Comparison of ENCODE assay signal across 19 cellular contexts in the genomic region with DNA sequence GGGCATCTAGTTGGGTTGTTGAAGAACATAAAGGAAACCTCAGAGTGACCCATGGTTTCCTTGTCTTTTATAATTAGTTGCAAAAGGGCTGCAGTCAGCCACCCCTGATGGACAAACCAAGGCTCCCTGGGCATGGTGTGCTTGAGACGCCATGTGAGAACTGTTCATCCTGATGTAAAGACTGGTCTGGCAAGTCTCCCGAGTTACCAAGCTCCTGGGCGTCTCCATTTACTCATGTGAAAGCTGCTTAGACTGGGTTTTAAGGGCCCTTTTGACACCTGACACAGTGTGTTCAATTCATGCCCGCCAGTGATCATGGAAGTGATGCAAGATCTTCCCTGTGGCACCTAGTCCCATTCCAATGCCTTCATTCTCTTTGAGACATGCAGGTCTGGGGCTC. TPM values are rescaled to one million over a fixed set of nuclear protein-coding genes. Genes with fewer than 3 reads are reported as not detected.
DNase-seq lines count a peak whose midpoint lies in the region; ATAC-seq lines count a peak whose summit lies in the region.
"Had no signal": no experiment of that assay in that cellular context is flagged by ENCODE, and none has a peak within 500 bp of the region (broad histone marks: within the 10 kb centered on the region; RNA-seq: fewer than 3 reads in every experiment).

No MANE protein-coding gene starts in this region.

- H3K27me3 Mint-ChIP-seq in activated CD4-positive, alpha-beta T cell treated with anti-CD3 and anti-CD28 coated beads, Interleukin-2, amount 10 ng/mL, durations not matched to agents 24 days and 14 days: peaks cover 21% of the 10 kb centered on the region

- peak; percentile 99 for ATAC-seq in esophagus mucosa

- DNase-seq in NCI-H345 (lab: John Stamatoyannopoulos, UW): peak; percentile 5
- no peak for DNase-seq in NCI-H345 treated with DMSO at 0.1 percent for 48 hours (lab: John Stamatoyannopoulos, UW; ENCODE audit: unreplicated experiment)
- DNase-seq in SW480 (ENCODE audit: low spot score): peak; percentile 25
- DNase-seq in activated CD4-positive, alpha-beta T cell treated with anti-CD3 and anti-CD28 coated beads, Interleukin-2, amount 10 ng/mL, durations not matched to agents 24 days and 14 days: no peak
- DNase-seq in EL: no peak
- no peak for DNase-seq in NCI-H2029 (lab: John Stamatoyannopoulos, UW)
- DNase-seq: AML-193; DMS53; IMR-90; NCI-H1105; NCI-H2227 treated with DMSO at 0.1 percent for 48 hours; NCI-H524; NCI-H774; NK-92 treated with Interleukin-12 subunit alpha and Interleukin-12 subunit beta, amount 100 ng/mL, for 24 hours; SHP77 treated with DMSO at 0.1 percent for 48 hours; SK-N-SH had no signal

- H3K4me3 Mint-ChIP-seq in activated CD4-positive, alpha-beta T cell treated with anti-CD3 and anti-CD28 coated beads, Interleukin-2, amount 10 ng/mL, durations not matched to agents 24 days and 14 days: no peak overlapping the region

- no peaks in the 10 kb centered on the region for H3K36me3 Mint-ChIP-seq in activated CD4-positive, alpha-beta T cell treated with anti-CD3 and anti-CD28 coated beads, Interleukin-2, amount 10 ng/mL, durations not matched to agents 24 days and 14 days (ENCODE audit: low read depth)

- intact Hi-C loops in activated CD4-positive, alpha-beta T cell treated with anti-CD3 and anti-CD28 coated beads, Interleukin-2, amount 10 ng/mL, durations not matched to agents 24 days and 14 days (cut with micrococcal nuclease): no loop called here

- no peak overlapping the region for H3K27ac Mint-ChIP-seq in activated CD4-positive, alpha-beta T cell treated with anti-CD3 and anti-CD28 coated beads, Interleukin-2, amount 10 ng/mL, durations not matched to agents 24 days and 14 days

- peaks cover 15% of the 10 kb centered on the region for H3K9me3 Mint-ChIP-seq in activated CD4-positive, alpha-beta T cell treated with anti-CD3 and anti-CD28 coated beads, Interleukin-2, amount 10 ng/mL, durations not matched to agents 24 days and 14 days

- H3K4me1 Mint-ChIP-seq in activated CD4-positive, alpha-beta T cell treated with anti-CD3 and anti-CD28 coated beads, Interleukin-2, amount 10 ng/mL, durations not matched to agents 24 days and 14 days: no peaks in the 10 kb centered on the region

RNA-seq across cellular contexts. Expression of gene GRK7, which starts 49.4 kb away (rescaled TPM):
- total RNA-seq in esophagus mucosa: not detected
- total RNA-seq in activated CD4-positive, alpha-beta T cell treated with anti-CD3 and anti-CD28 coated beads, Interleukin-2, amount 10 ng/mL, durations not matched to agents 24 days and 14 days: not detected in 2 replicates
- total RNA-seq: A172, GM23248, IMR-90 had no signal

Comparison
In these comparisons a context has a peak if more than half of its experiments do, and no peak if none do; other contexts are left out.
1. DNase-seq: peak in NCI-H345 (single experiment) and SW480 (single experiment); none in NCI-H345 treated with DMSO at 0.1 percent for 48 hours (single experiment), activated CD4-positive, alpha-beta T cell treated with anti-CD3 and anti-CD28 coated beads, Interleukin-2, amount 10 ng/mL, durations not matched to agents 24 days and 14 days (single experiment), EL (single experiment) and NCI-H2029 (single experiment).